ENCODE assay signal across 1 cellular context in the genomic region with DNA sequence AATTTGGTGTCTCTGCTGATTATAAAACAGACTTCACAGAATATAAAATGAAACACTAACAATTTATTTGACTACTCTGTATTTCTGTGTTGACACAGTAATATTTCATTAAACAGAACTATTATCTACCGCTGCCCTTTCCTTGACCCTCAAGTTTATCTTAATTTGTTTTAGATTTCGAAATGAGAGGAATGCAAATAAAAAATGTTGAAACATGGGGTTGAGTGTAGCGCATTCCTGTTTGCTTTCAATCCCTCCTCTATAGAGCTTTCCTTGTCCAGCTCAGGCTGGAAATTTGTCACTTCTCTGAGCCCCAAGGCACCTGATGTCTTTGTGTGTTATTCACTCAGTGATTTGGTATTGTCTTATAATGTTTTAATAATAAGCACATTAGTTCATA.
TF ChIP-seq lines count a peak whose summit lies in the region.

No MANE protein-coding gene starts in this region.

TF ChIP-seq in HepG2, 621 proteins besides CTCF, POLR2A, EP300 and RAD21 (continued from another document and continues in another):
- TF ChIP-seq SMAD1 (CRISPR knock-in tag; IDR thresholded peaks at IDR 0.05; ENCODE audit: borderline replicate concordance, low read depth), result no peak
- TF ChIP-seq ZNF562 (CRISPR knock-in tag; IDR thresholded peaks at IDR 0.05; ENCODE audit: borderline replicate concordance), result no peak
- TF ChIP-seq FOSL2 (CRISPR knock-in tag; IDR thresholded peaks at IDR 0.05), result peak; percentile 80
- TF ChIP-seq, protein P1, sequence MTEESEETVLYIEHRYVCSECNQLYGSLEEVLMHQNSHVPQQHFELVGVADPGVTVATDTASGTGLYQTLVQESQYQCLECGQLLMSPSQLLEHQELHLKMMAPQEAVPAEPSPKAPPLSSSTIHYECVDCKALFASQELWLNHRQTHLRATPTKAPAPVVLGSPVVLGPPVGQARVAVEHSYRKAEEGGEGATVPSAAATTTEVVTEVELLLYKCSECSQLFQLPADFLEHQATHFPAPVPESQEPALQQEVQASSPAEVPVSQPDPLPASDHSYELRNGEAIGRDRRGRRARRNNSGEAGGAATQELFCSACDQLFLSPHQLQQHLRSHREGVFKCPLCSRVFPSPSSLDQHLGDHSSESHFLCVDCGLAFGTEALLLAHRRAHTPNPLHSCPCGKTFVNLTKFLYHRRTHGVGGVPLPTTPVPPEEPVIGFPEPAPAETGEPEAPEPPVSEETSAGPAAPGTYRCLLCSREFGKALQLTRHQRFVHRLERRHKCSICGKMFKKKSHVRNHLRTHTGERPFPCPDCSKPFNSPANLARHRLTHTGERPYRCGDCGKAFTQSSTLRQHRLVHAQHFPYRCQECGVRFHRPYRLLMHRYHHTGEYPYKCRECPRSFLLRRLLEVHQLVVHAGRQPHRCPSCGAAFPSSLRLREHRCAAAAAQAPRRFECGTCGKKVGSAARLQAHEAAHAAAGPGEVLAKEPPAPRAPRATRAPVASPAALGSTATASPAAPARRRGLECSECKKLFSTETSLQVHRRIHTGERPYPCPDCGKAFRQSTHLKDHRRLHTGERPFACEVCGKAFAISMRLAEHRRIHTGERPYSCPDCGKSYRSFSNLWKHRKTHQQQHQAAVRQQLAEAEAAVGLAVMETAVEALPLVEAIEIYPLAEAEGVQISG (CRISPR knock-in tag; IDR thresholded peaks at IDR 0.05), result 0 out of 2 replicates have a peak, but pooled peaks have one; percentile 21
- TF ChIP-seq FOXA1 (IDR thresholded peaks at IDR 0.05), result peak; percentile 85
- peak; percentile 98 for TF ChIP-seq FOXA1 (CRISPR knock-in tag; IDR thresholded peaks at IDR 0.05)
- TF ChIP-seq PAF1 (CRISPR knock-in tag; IDR thresholded peaks at IDR 0.05), result no peak
- TF ChIP-seq, protein P2, sequence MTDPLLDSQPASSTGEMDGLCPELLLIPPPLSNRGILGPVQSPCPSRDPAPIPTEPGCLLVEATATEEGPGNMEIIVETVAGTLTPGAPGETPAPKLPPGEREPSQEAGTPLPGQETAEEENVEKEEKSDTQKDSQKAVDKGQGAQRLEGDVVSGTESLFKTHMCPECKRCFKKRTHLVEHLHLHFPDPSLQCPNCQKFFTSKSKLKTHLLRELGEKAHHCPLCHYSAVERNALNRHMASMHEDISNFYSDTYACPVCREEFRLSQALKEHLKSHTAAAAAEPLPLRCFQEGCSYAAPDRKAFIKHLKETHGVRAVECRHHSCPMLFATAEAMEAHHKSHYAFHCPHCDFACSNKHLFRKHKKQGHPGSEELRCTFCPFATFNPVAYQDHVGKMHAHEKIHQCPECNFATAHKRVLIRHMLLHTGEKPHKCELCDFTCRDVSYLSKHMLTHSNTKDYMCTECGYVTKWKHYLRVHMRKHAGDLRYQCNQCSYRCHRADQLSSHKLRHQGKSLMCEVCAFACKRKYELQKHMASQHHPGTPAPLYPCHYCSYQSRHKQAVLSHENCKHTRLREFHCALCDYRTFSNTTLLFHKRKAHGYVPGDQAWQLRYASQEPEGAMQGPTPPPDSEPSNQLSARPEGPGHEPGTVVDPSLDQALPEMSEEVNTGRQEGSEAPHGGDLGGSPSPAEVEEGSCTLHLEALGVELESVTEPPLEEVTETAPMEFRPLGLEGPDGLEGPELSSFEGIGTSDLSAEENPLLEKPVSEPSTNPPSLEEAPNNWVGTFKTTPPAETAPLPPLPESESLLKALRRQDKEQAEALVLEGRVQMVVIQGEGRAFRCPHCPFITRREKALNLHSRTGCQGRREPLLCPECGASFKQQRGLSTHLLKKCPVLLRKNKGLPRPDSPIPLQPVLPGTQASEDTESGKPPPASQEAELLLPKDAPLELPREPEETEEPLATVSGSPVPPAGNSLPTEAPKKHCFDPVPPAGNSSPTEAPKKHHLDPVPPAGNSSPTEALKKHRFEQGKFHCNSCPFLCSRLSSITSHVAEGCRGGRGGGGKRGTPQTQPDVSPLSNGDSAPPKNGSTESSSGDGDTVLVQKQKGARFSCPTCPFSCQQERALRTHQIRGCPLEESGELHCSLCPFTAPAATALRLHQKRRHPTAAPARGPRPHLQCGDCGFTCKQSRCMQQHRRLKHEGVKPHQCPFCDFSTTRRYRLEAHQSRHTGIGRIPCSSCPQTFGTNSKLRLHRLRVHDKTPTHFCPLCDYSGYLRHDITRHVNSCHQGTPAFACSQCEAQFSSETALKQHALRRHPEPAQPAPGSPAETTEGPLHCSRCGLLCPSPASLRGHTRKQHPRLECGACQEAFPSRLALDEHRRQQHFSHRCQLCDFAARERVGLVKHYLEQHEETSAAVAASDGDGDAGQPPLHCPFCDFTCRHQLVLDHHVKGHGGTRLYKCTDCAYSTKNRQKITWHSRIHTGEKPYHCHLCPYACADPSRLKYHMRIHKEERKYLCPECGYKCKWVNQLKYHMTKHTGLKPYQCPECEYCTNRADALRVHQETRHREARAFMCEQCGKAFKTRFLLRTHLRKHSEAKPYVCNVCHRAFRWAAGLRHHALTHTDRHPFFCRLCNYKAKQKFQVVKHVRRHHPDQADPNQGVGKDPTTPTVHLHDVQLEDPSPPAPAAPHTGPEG (CRISPR knock-in tag; IDR thresholded peaks at IDR 0.05), result no peak
- no peak for TF ChIP-seq YEATS4 (CRISPR knock-in tag; IDR thresholded peaks at IDR 0.05; ENCODE audit: borderline replicate concordance)
- TF ChIP-seq CENPX (CRISPR knock-in tag; IDR thresholded peaks at IDR 0.05), result no peak
- TF ChIP-seq MAFG (CRISPR knock-in tag; IDR thresholded peaks at IDR 0.05), result no peak
- no peak for TF ChIP-seq ZNF790 (CRISPR knock-in tag; IDR thresholded peaks at IDR 0.05; ENCODE audit: borderline replicate concordance)
- 0 out of 2 replicates have a peak, but pooled peaks have one; percentile 21 for TF ChIP-seq ZNF24 (IDR thresholded peaks at IDR 0.05)
- TF ChIP-seq ZNF180 (CRISPR knock-in tag; IDR thresholded peaks at IDR 0.05; ENCODE audit: borderline replicate concordance, low read depth), result no peak
- TF ChIP-seq LCORL (IDR thresholded peaks at IDR 0.05), result no peak
- TF ChIP-seq LCORL (CRISPR knock-in tag; IDR thresholded peaks at IDR 0.05), result no peak
- TF ChIP-seq, protein P3, sequence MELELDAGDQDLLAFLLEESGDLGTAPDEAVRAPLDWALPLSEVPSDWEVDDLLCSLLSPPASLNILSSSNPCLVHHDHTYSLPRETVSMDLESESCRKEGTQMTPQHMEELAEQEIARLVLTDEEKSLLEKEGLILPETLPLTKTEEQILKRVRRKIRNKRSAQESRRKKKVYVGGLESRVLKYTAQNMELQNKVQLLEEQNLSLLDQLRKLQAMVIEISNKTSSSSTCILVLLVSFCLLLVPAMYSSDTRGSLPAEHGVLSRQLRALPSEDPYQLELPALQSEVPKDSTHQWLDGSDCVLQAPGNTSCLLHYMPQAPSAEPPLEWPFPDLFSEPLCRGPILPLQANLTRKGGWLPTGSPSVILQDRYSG (CRISPR knock-in tag; IDR thresholded peaks at IDR 0.05), result no peak
- TF ChIP-seq, protein P4, sequence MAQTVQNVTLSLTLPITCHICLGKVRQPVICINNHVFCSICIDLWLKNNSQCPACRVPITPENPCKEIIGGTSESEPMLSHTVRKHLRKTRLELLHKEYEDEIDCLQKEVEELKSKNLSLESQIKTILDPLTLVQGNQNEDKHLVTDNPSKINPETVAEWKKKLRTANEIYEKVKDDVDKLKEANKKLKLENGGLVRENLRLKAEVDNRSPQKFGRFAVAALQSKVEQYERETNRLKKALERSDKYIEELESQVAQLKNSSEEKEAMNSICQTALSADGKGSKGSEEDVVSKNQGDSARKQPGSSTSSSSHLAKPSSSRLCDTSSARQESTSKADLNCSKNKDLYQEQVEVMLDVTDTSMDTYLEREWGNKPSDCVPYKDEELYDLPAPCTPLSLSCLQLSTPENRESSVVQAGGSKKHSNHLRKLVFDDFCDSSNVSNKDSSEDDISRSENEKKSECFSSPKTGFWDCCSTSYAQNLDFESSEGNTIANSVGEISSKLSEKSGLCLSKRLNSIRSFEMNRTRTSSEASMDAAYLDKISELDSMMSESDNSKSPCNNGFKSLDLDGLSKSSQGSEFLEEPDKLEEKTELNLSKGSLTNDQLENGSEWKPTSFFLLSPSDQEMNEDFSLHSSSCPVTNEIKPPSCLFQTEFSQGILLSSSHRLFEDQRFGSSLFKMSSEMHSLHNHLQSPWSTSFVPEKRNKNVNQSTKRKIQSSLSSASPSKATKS (CRISPR knock-in tag; IDR thresholded peaks at IDR 0.05), result no peak
- no peak for TF ChIP-seq ZZZ3 (CRISPR knock-in tag; IDR thresholded peaks at IDR 0.05; ENCODE audit: borderline replicate concordance)
- TF ChIP-seq ZNF451 (CRISPR knock-in tag; IDR thresholded peaks at IDR 0.05), result no peak
- TF ChIP-seq, protein P5, sequence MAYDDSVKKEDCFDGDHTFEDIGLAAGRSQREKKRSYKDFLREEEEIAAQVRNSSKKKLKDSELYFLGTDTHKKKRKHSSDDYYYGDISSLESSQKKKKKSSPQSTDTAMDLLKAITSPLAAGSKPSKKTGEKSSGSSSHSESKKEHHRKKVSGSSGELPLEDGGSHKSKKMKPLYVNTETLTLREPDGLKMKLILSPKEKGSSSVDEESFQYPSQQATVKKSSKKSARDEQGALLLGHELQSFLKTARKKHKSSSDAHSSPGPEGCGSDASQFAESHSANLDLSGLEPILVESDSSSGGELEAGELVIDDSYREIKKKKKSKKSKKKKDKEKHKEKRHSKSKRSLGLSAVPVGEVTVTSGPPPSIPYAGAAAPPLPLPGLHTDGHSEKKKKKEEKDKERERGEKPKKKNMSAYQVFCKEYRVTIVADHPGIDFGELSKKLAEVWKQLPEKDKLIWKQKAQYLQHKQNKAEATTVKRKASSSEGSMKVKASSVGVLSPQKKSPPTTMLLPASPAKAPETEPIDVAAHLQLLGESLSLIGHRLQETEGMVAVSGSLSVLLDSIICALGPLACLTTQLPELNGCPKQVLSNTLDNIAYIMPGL (CRISPR knock-in tag; IDR thresholded peaks at IDR 0.05; ENCODE audit: borderline replicate concordance in 1 of 2, low read depth in 1 of 2), result 0 out of 4 replicates have a peak, but pooled peaks of 1 of the 2 experiments have one; percentile 19
- no peak for TF ChIP-seq ZNF546 (CRISPR knock-in tag; conservative IDR thresholded peaks at IDR 0.05)
- no peak for TF ChIP-seq ZNF468 (CRISPR knock-in tag; IDR thresholded peaks at IDR 0.05)
- TF ChIP-seq, protein P6, sequence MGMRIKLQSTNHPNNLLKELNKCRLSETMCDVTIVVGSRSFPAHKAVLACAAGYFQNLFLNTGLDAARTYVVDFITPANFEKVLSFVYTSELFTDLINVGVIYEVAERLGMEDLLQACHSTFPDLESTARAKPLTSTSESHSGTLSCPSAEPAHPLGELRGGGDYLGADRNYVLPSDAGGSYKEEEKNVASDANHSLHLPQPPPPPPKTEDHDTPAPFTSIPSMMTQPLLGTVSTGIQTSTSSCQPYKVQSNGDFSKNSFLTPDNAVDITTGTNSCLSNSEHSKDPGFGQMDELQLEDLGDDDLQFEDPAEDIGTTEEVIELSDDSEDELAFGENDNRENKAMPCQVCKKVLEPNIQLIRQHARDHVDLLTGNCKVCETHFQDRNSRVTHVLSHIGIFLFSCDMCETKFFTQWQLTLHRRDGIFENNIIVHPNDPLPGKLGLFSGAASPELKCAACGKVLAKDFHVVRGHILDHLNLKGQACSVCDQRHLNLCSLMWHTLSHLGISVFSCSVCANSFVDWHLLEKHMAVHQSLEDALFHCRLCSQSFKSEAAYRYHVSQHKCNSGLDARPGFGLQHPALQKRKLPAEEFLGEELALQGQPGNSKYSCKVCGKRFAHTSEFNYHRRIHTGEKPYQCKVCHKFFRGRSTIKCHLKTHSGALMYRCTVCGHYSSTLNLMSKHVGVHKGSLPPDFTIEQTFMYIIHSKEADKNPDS (CRISPR knock-in tag; IDR thresholded peaks at IDR 0.05), result no peak
- no peak for TF ChIP-seq ZNF496 (CRISPR knock-in tag; IDR thresholded peaks at IDR 0.05; ENCODE audit: insufficient replicate concordance)
- TF ChIP-seq ZNF777 (CRISPR knock-in tag; IDR thresholded peaks at IDR 0.05), result no peak
- TF ChIP-seq RBM22 (optimal IDR thresholded peaks at IDR 0.05; ENCODE audit: low read length), result no peak
- TF ChIP-seq MAF1 (CRISPR knock-in tag; IDR thresholded peaks at IDR 0.05; ENCODE audit: borderline replicate concordance), result no peak
- peak; percentile 43; the same call in 1 of the 2 replicates for TF ChIP-seq ZKSCAN8 (CRISPR knock-in tag; IDR thresholded peaks at IDR 0.05; ENCODE audit: borderline replicate concordance)
- TF ChIP-seq RXRA (CRISPR knock-in tag; IDR thresholded peaks at IDR 0.05), result peak; percentile 53; the same call in 1 of the 2 replicates
- TF ChIP-seq NFE2L1 (CRISPR knock-in tag; IDR thresholded peaks at IDR 0.05; ENCODE audit: borderline replicate concordance), result no peak
- TF ChIP-seq HNRNPH1 (optimal IDR thresholded peaks at IDR 0.05; ENCODE audit: low read depth, low read length), result no peak
- TF ChIP-seq KMT2A (CRISPR knock-in tag; IDR thresholded peaks at IDR 0.05), result no peak
- TF ChIP-seq, protein P7, sequence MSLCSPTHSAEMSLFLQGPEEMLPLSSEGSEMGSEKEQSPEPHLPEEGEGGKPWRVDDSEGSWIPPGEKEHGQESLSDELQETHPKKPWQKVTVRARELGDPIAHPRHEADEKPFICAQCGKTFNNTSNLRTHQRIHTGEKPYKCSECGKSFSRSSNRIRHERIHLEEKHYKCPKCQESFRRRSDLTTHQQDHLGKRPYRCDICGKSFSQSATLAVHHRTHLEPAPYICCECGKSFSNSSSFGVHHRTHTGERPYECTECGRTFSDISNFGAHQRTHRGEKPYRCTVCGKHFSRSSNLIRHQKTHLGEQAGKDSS (CRISPR knock-in tag; IDR thresholded peaks at IDR 0.05; ENCODE audit: borderline replicate concordance, low read depth), result no peak
- TF ChIP-seq POLR2G (IDR thresholded peaks at IDR 0.05; ENCODE audit: low read depth, low read length), result no peak
- TF ChIP-seq TBL1XR1 (IDR thresholded peaks at IDR 0.05; ENCODE audit: borderline replicate concordance, low read length, partially characterized antibody), result peak; percentile 93
- no peak for TF ChIP-seq ZNF776 (CRISPR knock-in tag; IDR thresholded peaks at IDR 0.05)
- TF ChIP-seq, protein P8, sequence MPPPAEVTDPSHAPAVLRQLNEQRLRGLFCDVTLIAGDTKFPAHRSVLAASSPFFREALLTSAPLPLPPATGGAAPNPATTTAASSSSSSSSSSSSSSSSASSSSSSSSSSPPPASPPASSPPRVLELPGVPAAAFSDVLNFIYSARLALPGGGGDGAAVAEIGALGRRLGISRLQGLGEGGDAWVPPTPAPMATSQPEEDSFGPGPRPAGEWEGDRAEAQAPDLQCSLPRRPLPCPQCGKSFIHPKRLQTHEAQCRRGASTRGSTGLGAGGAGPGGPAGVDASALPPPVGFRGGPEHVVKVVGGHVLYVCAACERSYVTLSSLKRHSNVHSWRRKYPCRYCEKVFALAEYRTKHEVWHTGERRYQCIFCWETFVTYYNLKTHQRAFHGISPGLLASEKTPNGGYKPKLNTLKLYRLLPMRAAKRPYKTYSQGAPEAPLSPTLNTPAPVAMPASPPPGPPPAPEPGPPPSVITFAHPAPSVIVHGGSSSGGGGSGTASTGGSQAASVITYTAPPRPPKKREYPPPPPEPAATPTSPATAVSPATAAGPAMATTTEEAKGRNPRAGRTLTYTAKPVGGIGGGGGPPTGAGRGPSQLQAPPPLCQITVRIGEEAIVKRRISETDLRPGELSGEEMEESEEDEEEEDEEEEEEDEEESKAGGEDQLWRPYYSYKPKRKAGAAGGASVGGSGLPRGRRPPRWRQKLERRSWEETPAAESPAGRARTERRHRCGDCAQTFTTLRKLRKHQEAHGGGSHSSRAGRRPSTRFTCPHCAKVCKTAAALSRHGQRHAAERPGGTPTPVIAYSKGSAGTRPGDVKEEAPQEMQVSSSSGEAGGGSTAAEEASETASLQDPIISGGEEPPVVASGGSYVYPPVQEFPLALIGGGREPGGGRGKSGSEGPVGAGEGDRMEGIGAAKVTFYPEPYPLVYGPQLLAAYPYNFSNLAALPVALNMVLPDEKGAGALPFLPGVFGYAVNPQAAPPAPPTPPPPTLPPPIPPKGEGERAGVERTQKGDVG (CRISPR knock-in tag; IDR thresholded peaks at IDR 0.05; ENCODE audit: borderline replicate concordance), result no peak
- TF ChIP-seq ZC3H13 (CRISPR knock-in tag; IDR thresholded peaks at IDR 0.05), result no peak
- no peak for TF ChIP-seq CBX1 (IDR thresholded peaks at IDR 0.05; ENCODE audit: low read depth)
